ENCODE assay signal across 11 cellular contexts in genomic region chr10:73768881-73769280, GRCh38. TPM values are rescaled to one million over a fixed set of nuclear protein-coding genes. Genes with fewer than 3 reads are reported as not detected.
DNase-seq lines count a peak whose midpoint lies in the region; ATAC-seq lines count a peak whose summit lies in the region.
"Had no signal": no experiment of that assay in that cellular context is flagged by ENCODE, and none has a peak within 500 bp of the region (broad histone marks: within the 10 kb centered on the region; RNA-seq: fewer than 3 reads in every experiment).

No MANE protein-coding gene starts in this region.

- H4K8ac ChIP-seq in trophoblast cell (ENCODE audit: low read depth, low read length), result no peak overlapping the region

- no peak overlapping the region for H2AFZ ChIP-seq in Karpas-422 (ENCODE audit: low read length)
- no peak overlapping the region for H2AFZ ChIP-seq in trophoblast cell (ENCODE audit: insufficient read depth, low read length, poor library complexity)
- H2AFZ ChIP-seq: parathyroid adenoma had no signal

- H3K4me1 ChIP-seq in Karpas-422 (ENCODE audit: low read length) (peaks cover 33% of the 10 kb centered on the region), trophoblast cell (ENCODE audit: control insufficient read depth in 1 of 2, insufficient read depth in 2 of 2, low read length in 2 of 2) (peaks cover 3 to 10% of the 10 kb centered on the region in 2 experiments)
- H3K4me1 ChIP-seq in effector memory CD4-positive, alpha-beta T cell (ENCODE audit: control insufficient read depth, insufficient read depth, low read length, poor library complexity, severe bottlenecking), result peaks cover 13% of the 10 kb centered on the region

- H3K9me2 ChIP-seq in Karpas-422 (replicated peaks; ENCODE audit: insufficient read depth, low read length), result no peaks in the 10 kb centered on the region

- peaks cover 33% of the 10 kb centered on the region for H3K4me1 Mint-ChIP-seq in activated CD4-positive, alpha-beta memory T cell treated with anti-CD3 and anti-CD28 coated beads for 36 hours (ENCODE audit: low read depth)

- H2BK120ac ChIP-seq in trophoblast cell (ENCODE audit: insufficient read depth, low read length, poor library complexity), result no peak overlapping the region

- H3K4me3 ChIP-seq in Karpas-422 (ENCODE audit: low read length), result peak overlapping the region; percentile 24; the same call in 1 of the 2 replicates
- H3K4me3 ChIP-seq in effector memory CD4-positive, alpha-beta T cell (ENCODE audit: insufficient read depth, low read depth, low read length, poor library complexity, severe bottlenecking), result no peak overlapping the region
- no peak overlapping the region for H3K4me3 ChIP-seq in trophoblast cell (ENCODE audit: low read depth, low read length)
- H3K4me3 ChIP-seq: gastroesophageal sphincter, suprapubic skin had no signal

- peaks cover 16% of the 10 kb centered on the region for H3K79me2 ChIP-seq in Karpas-422 (ENCODE audit: low read length)
- H3K79me2 ChIP-seq in trophoblast cell (ENCODE audit: control insufficient read depth, insufficient read depth, low read length, poor library complexity), result peaks cover 12% of the 10 kb centered on the region

- no peaks in the 10 kb centered on the region for H3K9me3 ChIP-seq in Karpas-422 (ENCODE audit: low read length)
- H3K9me3 ChIP-seq in effector memory CD4-positive, alpha-beta T cell (ENCODE audit: control insufficient read depth, low read length), result no peaks in the 10 kb centered on the region
- H3K9me3 ChIP-seq in trophoblast cell (ENCODE audit: insufficient read depth, low read depth, low read length), result peaks cover 3% of the 10 kb centered on the region
- H3K9me3 ChIP-seq: gastroesophageal sphincter, suprapubic skin had no signal

- H3K27me3 Mint-ChIP-seq in activated CD4-positive, alpha-beta memory T cell treated with anti-CD3 and anti-CD28 coated beads for 36 hours, result no peaks in the 10 kb centered on the region

- H4K91ac ChIP-seq in trophoblast cell (ENCODE audit: low read depth, low read length), result no peak overlapping the region

- no peak overlapping the region for H2BK5ac ChIP-seq in trophoblast cell (ENCODE audit: low read depth, low read length, poor library complexity)

- no peak for ATAC-seq in HG02885 (IDR thresholded peaks at IDR 0.05; ENCODE audit: poor library complexity, unreplicated experiment)
- ATAC-seq: gastroesophageal sphincter had no signal

- peaks cover 47% of the 10 kb centered on the region for H3K36me3 Mint-ChIP-seq in activated CD4-positive, alpha-beta memory T cell treated with anti-CD3 and anti-CD28 coated beads for 36 hours

- no CpG with 5 or more reads among the region's 11 CpGs for WGBS in trophoblast cell (ENCODE audit: extremely low coverage, insufficient coverage, insufficient read length)

- H3K27ac ChIP-seq in Karpas-422 (ENCODE audit: low read length), result peak overlapping the region; percentile 59
- peak overlapping the region; percentile 5 for H3K27ac ChIP-seq in effector memory CD4-positive, alpha-beta T cell (ENCODE audit: insufficient read depth, low read length, poor library complexity, severe bottlenecking)
- H3K27ac ChIP-seq in trophoblast cell (ENCODE audit: low read depth, low read length), result no peak overlapping the region
- H3K27ac ChIP-seq: gastroesophageal sphincter, parathyroid adenoma, suprapubic skin had no signal

- peak; percentile 81 for DNase-seq in Karpas-422
- peak; percentile 78 for DNase-seq in activated CD4-positive, alpha-beta memory T cell treated with anti-CD3 and anti-CD28 coated beads for 36 hours
- DNase-seq in effector memory CD4-positive, alpha-beta T cell, result peak; percentile 35 to 51 (median 44)
- DNase-seq in stimulated activated naive CD4-positive, alpha-beta T cell (lab: John Stamatoyannopoulos, UW), result peak; percentile 49 to 75 (median 54)
- no peak for DNase-seq in SW480 (ENCODE audit: low spot score)
- DNase-seq in trophoblast cell, result no peak
- DNase-seq: NCI-H524 had no signal

- peak overlapping the region; percentile 42 for H3K9ac ChIP-seq in Karpas-422 (ENCODE audit: low read length)
- no peak overlapping the region for H3K9ac ChIP-seq in trophoblast cell (ENCODE audit: low read length)
- H3K9ac ChIP-seq: parathyroid adenoma had no signal

- CTCF ChIA-PET in activated CD4-positive, alpha-beta memory T cell treated with anti-CD3 and anti-CD28 coated beads for 36 hours (lab: Charles Lee), result interaction anchor here (0.9 to 2.6 kb wide), 12 partner anchors 10 to 46 kb away, joined by 3 to 16 read pairs (median 4); partner anchors contain the start of genes CHCHD1, SEC24C and ZSWIM8

- no peak overlapping the region for H3K4me3 Mint-ChIP-seq in activated CD4-positive, alpha-beta memory T cell treated with anti-CD3 and anti-CD28 coated beads for 36 hours

- H3K4me2 ChIP-seq in Karpas-422 (ENCODE audit: low read depth, low read length, poor library complexity, severe bottlenecking) (peak overlapping the region; percentile 46), trophoblast cell (ENCODE audit: low read length) (no peak overlapping the region)

- H3K23ac ChIP-seq in trophoblast cell (ENCODE audit: low read length), result no peak overlapping the region

- no peaks in the 10 kb centered on the region for H3K9me3 Mint-ChIP-seq in activated CD4-positive, alpha-beta memory T cell treated with anti-CD3 and anti-CD28 coated beads for 36 hours

- H3K36me3 ChIP-seq in Karpas-422 (ENCODE audit: insufficient read depth, low read length), result peaks cover 24% of the 10 kb centered on the region; the same call in 1 of the 2 replicates
- peaks cover 60% of the 10 kb centered on the region for H3K36me3 ChIP-seq in effector memory CD4-positive, alpha-beta T cell (ENCODE audit: control insufficient read depth, insufficient read depth, low read length)
- peaks cover 43 to 72% of the 10 kb centered on the region in 2 experiments for H3K36me3 ChIP-seq in trophoblast cell (ENCODE audit: control insufficient read depth in 1 of 2, insufficient read depth in 2 of 2, low read length in 2 of 2)

- no peak overlapping the region for H4K12ac ChIP-seq in trophoblast cell (ENCODE audit: low read depth, low read length)

- H2BK12ac ChIP-seq in trophoblast cell (ENCODE audit: low read length), result no peak overlapping the region

- H3K27me3 ChIP-seq in Karpas-422 (ENCODE audit: low read length), result no peaks in the 10 kb centered on the region
- no peaks in the 10 kb centered on the region for H3K27me3 ChIP-seq in effector memory CD4-positive, alpha-beta T cell (replicated peaks; ENCODE audit: control insufficient read depth, insufficient read depth, low read length, poor library complexity, severe bottlenecking)
- no peaks in the 10 kb centered on the region for H3K27me3 ChIP-seq in trophoblast cell (ENCODE audit: insufficient read depth, low read length)
- H3K27me3 ChIP-seq: gastroesophageal sphincter, suprapubic skin had no signal

- H3K14ac ChIP-seq in trophoblast cell (ENCODE audit: low read length), result no peak overlapping the region

- no peak overlapping the region for H2AK5ac ChIP-seq in trophoblast cell (ENCODE audit: low read length)

- intact Hi-C loops in activated CD4-positive, alpha-beta memory T cell treated with anti-CD3 and anti-CD28 coated beads for 36 hours (cut with micrococcal nuclease), result no loop called here

- peak overlapping the region; percentile 18 for H3K27ac Mint-ChIP-seq in activated CD4-positive, alpha-beta memory T cell treated with anti-CD3 and anti-CD28 coated beads for 36 hours

- POLR2A ChIA-PET in activated CD4-positive, alpha-beta memory T cell treated with anti-CD3 and anti-CD28 coated beads for 36 hours (lab: Charles Lee), result interaction anchor here (0.8 kb wide), 2 partner anchors 19 to 38 kb away, joined by 3 read pairs; no protein-coding TSS in a partner anchor

- H4K20me1 ChIP-seq in Karpas-422 (ENCODE audit: insufficient read depth, low read depth, low read length), result no peaks in the 10 kb centered on the region

- peaks cover 12% of the 10 kb centered on the region for H3K79me1 ChIP-seq in trophoblast cell (ENCODE audit: low read length)

- H3K4ac ChIP-seq in trophoblast cell (ENCODE audit: low read depth, low read length), result no peak overlapping the region

- H3K18ac ChIP-seq in trophoblast cell (ENCODE audit: low read length), result no peak overlapping the region

RNA-seq across cellular contexts. Expression of gene CHCHD1, which starts 13.0 kb away (rescaled TPM):
- 39.0 and 57.5 TPM in 2 replicates for total RNA-seq in Karpas-422 (2014; rRNA removed; shearing (Covaris generic); ENCODE audit: low replicate concordance)
- total RNA-seq in activated CD4-positive, alpha-beta memory T cell treated with anti-CD3 and anti-CD28 coated beads for 36 hours, result 10 to 100 TPM; 35.3 to 37.6 TPM
- 119 and 120 TPM in 2 replicates for polyA plus RNA-seq in trophoblast cell (2013)

RNA-seq across cellular contexts. Expression of gene ZSWIM8, which starts 16.5 kb away (rescaled TPM):
- total RNA-seq in Karpas-422 (2014; rRNA removed; shearing (Covaris generic); ENCODE audit: low replicate concordance), result 33.0 and 49.5 TPM in 2 replicates
- 10 to 100 TPM; 45.1 to 46.2 TPM for total RNA-seq in activated CD4-positive, alpha-beta memory T cell treated with anti-CD3 and anti-CD28 coated beads for 36 hours
- polyA plus RNA-seq in trophoblast cell (2013), result 129 and 133 TPM in 2 replicates

RNA-seq across cellular contexts. Expression of gene SEC24C, which starts 24.7 kb away (rescaled TPM):
- total RNA-seq in Karpas-422 (2014; rRNA removed; shearing (Covaris generic); ENCODE audit: low replicate concordance), result 50.6 and 84.6 TPM in 2 replicates
- 10 to 100 TPM; 88.3 to 90.7 TPM for total RNA-seq in activated CD4-positive, alpha-beta memory T cell treated with anti-CD3 and anti-CD28 coated beads for 36 hours
- polyA plus RNA-seq in trophoblast cell (2013), result 62.6 and 66.3 TPM in 2 replicates

RNA-seq across cellular contexts. Expression of gene NDST2, which starts 42.5 kb away (rescaled TPM):
- 38.2 and 47.0 TPM in 2 replicates for total RNA-seq in Karpas-422 (2014; rRNA removed; shearing (Covaris generic); ENCODE audit: low replicate concordance)
- 10 to 100 TPM; 57.5 to 62.1 TPM for total RNA-seq in activated CD4-positive, alpha-beta memory T cell treated with anti-CD3 and anti-CD28 coated beads for 36 hours
- polyA plus RNA-seq in trophoblast cell (2013), result 13.2 and 14.3 TPM in 2 replicates

Comparison
In these comparisons a context has a peak if more than half of its experiments do, and no peak if none do; other contexts are left out.
1. DNase-seq: peak in Karpas-422 (single experiment), activated CD4-positive, alpha-beta memory T cell treated with anti-CD3 and anti-CD28 coated beads for 36 hours (single experiment), effector memory CD4-positive, alpha-beta T cell (3 of 3) and stimulated activated naive CD4-positive, alpha-beta T cell (6 of 6); none in SW480 (single experiment) and trophoblast cell (0 of 2).